ENCODE assay signal across 19 cellular contexts in genomic region chr12:61272441-61272840, GRCh38.
"Had no signal": no experiment of that assay in that cellular context is flagged by ENCODE, and none has a peak within 500 bp of the region (broad histone marks: within the 10 kb centered on the region; RNA-seq: fewer than 3 reads in every experiment).

No MANE protein-coding gene starts in this region.

- DNase-seq: activated naive CD4-positive, alpha-beta T cell; activated T-cell treated with anti-CD3 and anti-CD28 coated beads, Interleukin-2, amount 50 U/mL, for 1 hour; caudate nucleus; effector memory CD4-positive, alpha-beta T cell; foreskin melanocyte; immature natural killer cell; left lung; naive thymus-derived CD4-positive, alpha-beta T cell; sigmoid colon; stimulated activated CD4-positive, alpha-beta T cell treated with anti-CD3 and anti-CD28 coated beads, Interleukin-4, amount 100 ng/mL, for 1 hour; stimulated activated naive CD4-positive, alpha-beta T cell; T-cell; testis; trophoblast cell had no signal

- ATAC-seq: activated T-helper 17 cell treated with anti-CD3 and anti-CD28 coated beads, Interleukin-2, amount 50 U/mL, for 72 hours; esophagus mucosa; left lung; naive thymus-derived CD4-positive, alpha-beta T cell; T-cell; WTC11 had no signal

- H3K9me3 ChIP-seq: sigmoid colon, testis had no signal

- H3K4me3 ChIP-seq: left lung, lung, sigmoid colon, smooth muscle cell, testis had no signal

- H3K27me3 ChIP-seq: left lung, sigmoid colon, testis had no signal

- H3K27ac ChIP-seq: left lung, sigmoid colon, testis had no signal

- H3K36me3 ChIP-seq: left lung, sigmoid colon had no signal

- H3K4me1 ChIP-seq: left lung, sigmoid colon, testis had no signal

- H3K4me2 ChIP-seq: smooth muscle cell had no signal
